1 cellular context compared by ENCODE assay signal in genomic region chr3:25259871-25260270, GRCh38.
TF ChIP-seq lines count a peak whose summit lies in the region.

No MANE protein-coding gene starts in this region.

TF ChIP-seq in HEK293, 187 proteins besides CTCF, POLR2A, EP300 and RAD21 (continued from another document):
- TF ChIP-seq ZNF544 (tag by site-specific recombination; IDR thresholded peaks at IDR 0.05) (no peak), SP2 (tag by site-specific recombination; IDR thresholded peaks at IDR 0.05) (no peak), ZNF398 (tag by site-specific recombination; IDR thresholded peaks at IDR 0.05) (0 out of 2 replicates have a peak, but pooled peaks have one; percentile 38), PRDM4 (tag by site-specific recombination; IDR thresholded peaks at IDR 0.05) (no peak), KLF17 (tag by site-specific recombination; IDR thresholded peaks at IDR 0.05) (no peak), ZNF704 (tag by site-specific recombination; IDR thresholded peaks at IDR 0.05) (no peak), ZNF10 (tag by site-specific recombination; IDR thresholded peaks at IDR 0.05) (no peak), KLF9 (tag by site-specific recombination; IDR thresholded peaks at IDR 0.05; ENCODE audit: low read depth) (no peak)
